ENCODE assay signal across 7 cellular contexts in genomic region chr4:165229490-165230200, GRCh38. TPM values are rescaled to one million over a fixed set of nuclear protein-coding genes. Genes with fewer than 3 reads are reported as not detected.
DNase-seq lines count a peak whose midpoint lies in the region; ATAC-seq, FAIRE-seq and TF ChIP-seq lines count a peak whose summit lies in the region.
"Not testable (repeated sequence)": the region's sequence is repeated elsewhere in the genome, so short reads cannot be mapped to it uniquely, and the experiment has no call there.

No MANE protein-coding gene starts in this region.

- H3K9ac ChIP-seq in keratinocyte (ENCODE audit: control insufficient read depth, extremely low read depth, insufficient read depth, low read length), result not testable (repeated sequence)

- H3K4me1 Mint-ChIP-seq in activated CD4-positive, alpha-beta memory T cell treated with anti-CD3 and anti-CD28 coated beads, Interleukin-2, amount 10 ng/mL, durations not matched to agents 7 days and 5 days, result peaks cover 29% of the 10 kb centered on the region
- H3K4me1 Mint-ChIP-seq in activated naive CD8-positive, alpha-beta T cell treated with anti-CD3 and anti-CD28 coated beads, Interleukin-2, amount 10 ng/mL, durations not matched to agents 7 days and 5 days, result peaks cover 36% of the 10 kb centered on the region

- not testable (repeated sequence) for H3K9me3 Mint-ChIP-seq in activated CD4-positive, alpha-beta memory T cell treated with anti-CD3 and anti-CD28 coated beads, Interleukin-2, amount 10 ng/mL, durations not matched to agents 7 days and 5 days; activated naive CD8-positive, alpha-beta T cell treated with anti-CD3 and anti-CD28 coated beads, Interleukin-2, amount 10 ng/mL, durations not matched to agents 7 days and 5 days

- not testable (repeated sequence) for H3K79me2 ChIP-seq in keratinocyte (ENCODE audit: control insufficient read depth, insufficient read depth, low read length)

- H3K27ac ChIP-seq in keratinocyte (ENCODE audit: control insufficient read depth, insufficient read depth, low read length), result not testable (repeated sequence)
- peak overlapping the region; percentile 25 for H3K27ac ChIP-seq in neutrophil

- not testable (repeated sequence) for H3K4me3 Mint-ChIP-seq in activated CD4-positive, alpha-beta memory T cell treated with anti-CD3 and anti-CD28 coated beads, Interleukin-2, amount 10 ng/mL, durations not matched to agents 7 days and 5 days
- peak overlapping the region; percentile 75 for H3K4me3 Mint-ChIP-seq in activated naive CD8-positive, alpha-beta T cell treated with anti-CD3 and anti-CD28 coated beads, Interleukin-2, amount 10 ng/mL, durations not matched to agents 7 days and 5 days

- not testable (repeated sequence) for H3K9me1 ChIP-seq in keratinocyte (ENCODE audit: control insufficient read depth, extremely low read depth, insufficient read depth, low read length)

- H4K20me1 ChIP-seq in keratinocyte (ENCODE audit: control insufficient read depth, extremely low read depth, insufficient read depth, low read length), result not testable (repeated sequence)

- not testable (repeated sequence) for H3K4me1 ChIP-seq in keratinocyte (ENCODE audit: control insufficient read depth, extremely low read depth, insufficient read depth, low read length)
- H3K4me1 ChIP-seq in neutrophil (ENCODE audit: control insufficient read depth in 1 of 2, insufficient read depth in 1 of 2, low read depth in 1 of 2, low read length in 1 of 2), result peaks cover 8 to 16% of the 10 kb centered on the region in 2 experiments

- peak; percentile 64 for ATAC-seq in activated naive CD8-positive, alpha-beta T cell treated with anti-CD3 and anti-CD28 coated beads, Interleukin-2, amount 10 ng/mL, durations not matched to agents 7 days and 5 days (ENCODE audit: low read depth)

- H3K27me3 ChIP-seq in keratinocyte (ENCODE audit: control insufficient read depth, extremely low read depth, insufficient read depth, low read length); neutrophil: not testable (repeated sequence)

- H3K27ac Mint-ChIP-seq in activated CD4-positive, alpha-beta memory T cell treated with anti-CD3 and anti-CD28 coated beads, Interleukin-2, amount 10 ng/mL, durations not matched to agents 7 days and 5 days, result peak overlapping the region; percentile 37
- H3K27ac Mint-ChIP-seq in activated naive CD8-positive, alpha-beta T cell treated with anti-CD3 and anti-CD28 coated beads, Interleukin-2, amount 10 ng/mL, durations not matched to agents 7 days and 5 days, result peak overlapping the region; percentile 87

- CTCF ChIA-PET in activated CD4-positive, alpha-beta memory T cell treated with anti-CD3 and anti-CD28 coated beads, Interleukin-2, amount 10 ng/mL, durations not matched to agents 7 days and 5 days (lab: Charles Lee), result not testable (repeated sequence)

- not testable (repeated sequence) for H3K36me3 ChIP-seq in keratinocyte (ENCODE audit: control insufficient read depth in 2 of 2, extremely low read depth in 1 of 2, insufficient read depth in 2 of 2, low read length in 2 of 2)
- H3K36me3 ChIP-seq in neutrophil, result peaks cover 18% of the 10 kb centered on the region

- not testable (repeated sequence) for H3K9me3 ChIP-seq in keratinocyte (ENCODE audit: control insufficient read depth, low read depth, low read length); neutrophil

- POLR2A ChIA-PET in activated CD4-positive, alpha-beta memory T cell treated with anti-CD3 and anti-CD28 coated beads, Interleukin-2, amount 10 ng/mL, durations not matched to agents 7 days and 5 days (lab: Charles Lee); activated naive CD8-positive, alpha-beta T cell treated with anti-CD3 and anti-CD28 coated beads, Interleukin-2, amount 10 ng/mL, durations not matched to agents 7 days and 5 days (lab: Charles Lee): not testable (repeated sequence)

- not testable (repeated sequence) for TF ChIP-seq RAD21 in Ishikawa (IDR thresholded peaks at IDR 0.05; ENCODE audit: low read depth)

- H3K36me3 Mint-ChIP-seq in activated CD4-positive, alpha-beta memory T cell treated with anti-CD3 and anti-CD28 coated beads, Interleukin-2, amount 10 ng/mL, durations not matched to agents 7 days and 5 days (ENCODE audit: low read depth), result peaks cover 56% of the 10 kb centered on the region
- peaks cover 52% of the 10 kb centered on the region for H3K36me3 Mint-ChIP-seq in activated naive CD8-positive, alpha-beta T cell treated with anti-CD3 and anti-CD28 coated beads, Interleukin-2, amount 10 ng/mL, durations not matched to agents 7 days and 5 days

- not testable (repeated sequence) for H3K4me2 ChIP-seq in keratinocyte (ENCODE audit: control insufficient read depth, extremely low read depth, insufficient read depth, low read depth, low read length)

- FAIRE-seq in keratinocyte (lab: Jason Lieb, UNC), result peak; percentile 58

- dilution Hi-C loops in keratinocyte (cut with MboI; ENCODE audit: extremely low pct_ligation_motif_present, low sequenced_read_pairs), result not testable (repeated sequence)

- peak; percentile 20 for DNase-seq in DMS79 (lab: John Stamatoyannopoulos, UW)
- peak; percentile 61 for DNase-seq in NCI-H69 (lab: John Stamatoyannopoulos, UW)
- DNase-seq in activated CD4-positive, alpha-beta memory T cell treated with anti-CD3 and anti-CD28 coated beads, Interleukin-2, amount 10 ng/mL, durations not matched to agents 7 days and 5 days; activated naive CD8-positive, alpha-beta T cell treated with anti-CD3 and anti-CD28 coated beads, Interleukin-2, amount 10 ng/mL, durations not matched to agents 7 days and 5 days; keratinocyte (ENCODE audit: low read depth, low spot score): not testable (repeated sequence)

- not testable (repeated sequence) for H3K27me3 Mint-ChIP-seq in activated CD4-positive, alpha-beta memory T cell treated with anti-CD3 and anti-CD28 coated beads, Interleukin-2, amount 10 ng/mL, durations not matched to agents 7 days and 5 days; activated naive CD8-positive, alpha-beta T cell treated with anti-CD3 and anti-CD28 coated beads, Interleukin-2, amount 10 ng/mL, durations not matched to agents 7 days and 5 days

- TF ChIP-seq EP300 in Ishikawa (IDR thresholded peaks at IDR 0.05; ENCODE audit: borderline replicate concordance), result not testable (repeated sequence)

- not testable (repeated sequence) for H2AFZ ChIP-seq in keratinocyte (ENCODE audit: control insufficient read depth, low read length)

- TF ChIP-seq CTCF in keratinocyte (optimal IDR thresholded peaks at IDR 0.05 in 1 of 3, IDR thresholded peaks at IDR 0.05 in 1 of 3, conservative IDR thresholded peaks at IDR 0.05 in 1 of 3; ENCODE audit: extremely low read depth in 1 of 3, insufficient read depth in 2 of 3, low read length in 3 of 3); neutrophil (IDR thresholded peaks at IDR 0.05): not testable (repeated sequence)

- H3K4me3 ChIP-seq in keratinocyte (ENCODE audit: control insufficient read depth in 2 of 3, extremely low read depth in 1 of 3, insufficient read depth in 2 of 3, low read depth in 1 of 3, low read length in 3 of 3); neutrophil (ENCODE audit: low read depth in 1 of 2, low read length in 1 of 2): not testable (repeated sequence)

TF ChIP-seq in Ishikawa, 13 proteins besides CTCF, POLR2A, EP300 and RAD21:
- 0 out of 2 replicates have a peak, but pooled peaks have one; percentile 9 for TF ChIP-seq NFIC (IDR thresholded peaks at IDR 0.05)

RNA-seq across cellular contexts. Expression of gene KLHL2, which starts 22.3 kb away (rescaled TPM):
- total RNA-seq in activated CD4-positive, alpha-beta memory T cell treated with anti-CD3 and anti-CD28 coated beads, Interleukin-2, amount 10 ng/mL, durations not matched to agents 7 days and 5 days, result 10 to 100 TPM; 27.4 to 28.6 TPM
- 10 to 100 TPM; 35.8 to 37.7 TPM for total RNA-seq in activated naive CD8-positive, alpha-beta T cell treated with anti-CD3 and anti-CD28 coated beads, Interleukin-2, amount 10 ng/mL, durations not matched to agents 7 days and 5 days
- 10.2 to 18.5 TPM (median 10.7 TPM) in 3 replicates for polyA plus RNA-seq in keratinocyte
- polyA plus RNA-seq in keratinocyte (2011; ENCODE audit: low read depth), result 25.5 TPM
- polyA plus RNA-seq in keratinocyte (2011; cell fraction: cytosol; rRNA removed), result 9.3 and 15.5 TPM in 2 replicates
- 14.0 and 18.0 TPM in 2 replicates for polyA plus RNA-seq in keratinocyte (2011; cell fraction: nucleus; rRNA removed)
- 10.0 and 15.7 TPM in 2 replicates for polyA plus RNA-seq in keratinocyte (2012; ENCODE audit: low replicate concordance)
- polyA minus RNA-seq in keratinocyte, result 2.8 to 13.3 TPM (median 8.2 TPM) in 3 replicates
- polyA minus RNA-seq in keratinocyte (2011; cell fraction: cytosol; rRNA and poly(A)+ RNA removed), result 5.4 TPM
- 3.4 and 9.7 TPM in 2 replicates for polyA minus RNA-seq in keratinocyte (2011; cell fraction: nucleus; rRNA and poly(A)+ RNA removed)
